In genomic region chr3:41202075-41202833, GRCh38 we compare ENCODE assay signal across 10 cellular contexts. TPM values are rescaled to one million over a fixed set of nuclear protein-coding genes. Genes with fewer than 3 reads are reported as not detected.
DNase-seq lines count a peak whose midpoint lies in the region; FAIRE-seq and TF ChIP-seq lines count a peak whose summit lies in the region.
"Had no signal": no experiment of that assay in that cellular context is flagged by ENCODE, and none has a peak within 500 bp of the region (broad histone marks: within the 10 kb centered on the region; RNA-seq: fewer than 3 reads in every experiment).

No MANE protein-coding gene starts in this region.

- H3K36me3 ChIP-seq in kidney (ENCODE audit: control insufficient read depth in 1 of 2, insufficient read depth in 2 of 2, low read length in 2 of 2) (no peaks in the 10 kb centered on the region), thymus (ENCODE audit: control insufficient read depth, insufficient read depth) (no peaks in the 10 kb centered on the region)

- H3K9me3 ChIP-seq in kidney (ENCODE audit: control insufficient read depth in 1 of 2, low read length in 2 of 2): no peaks in the 10 kb centered on the region
- H3K9me3 ChIP-seq in thymus (ENCODE audit: control insufficient read depth): no peaks in the 10 kb centered on the region

- peak overlapping the region in 1 of 2 donors; percentile 48 for H3K27ac ChIP-seq in kidney (ENCODE audit: low read depth in 2 of 2, low read length in 2 of 2)
- no peak overlapping the region for H3K27ac ChIP-seq in thymus (ENCODE audit: low read depth)
- H3K27ac ChIP-seq in caudate nucleus (ENCODE audit: low read depth, low read length): no peak overlapping the region
- H3K27ac ChIP-seq: C4-2B had no signal

- no peak for FAIRE-seq in kidney (lab: Jason Lieb, UNC)

- intact Hi-C loops in kidney (cut with DNase I): no loop called here

- WGBS in thymus: 79% methylated on average over 5 of the region's 5 CpGs

- peak overlapping the region; percentile 86 for H3K4me3 Mint-ChIP-seq in activated T-cell treated with anti-CD3 and anti-CD28 coated beads, Interleukin-2, amount 50 U/mL, for 24 hours
- H3K4me3 Mint-ChIP-seq in activated naive CD8-positive, alpha-beta T cell treated with anti-CD3 and anti-CD28 coated beads for 36 hours: peak overlapping the region; percentile 86

- TF ChIP-seq CTCF in kidney (IDR thresholded peaks at IDR 0.05; ENCODE audit: borderline replicate concordance, extremely low read depth, insufficient read depth): no peak

- peak overlapping the region in 1 of 2 donors; percentile 2 for H3K9ac ChIP-seq in kidney (ENCODE audit: low read length in 2 of 2)

- H3K4me1 ChIP-seq in kidney (ENCODE audit: control insufficient read depth in 1 of 2, insufficient read depth in 1 of 2, low read depth in 1 of 2, low read length in 2 of 2) (peaks cover 12 to 37% of the 10 kb centered on the region in 2 donors), thymus (ENCODE audit: control insufficient read depth, insufficient read depth, low read length) (peaks cover 11% of the 10 kb centered on the region)

- peak overlapping the region; percentile 55 for H3K27ac Mint-ChIP-seq in activated T-cell treated with anti-CD3 and anti-CD28 coated beads, Interleukin-2, amount 50 U/mL, for 24 hours
- no peak overlapping the region for H3K27ac Mint-ChIP-seq in activated naive CD8-positive, alpha-beta T cell treated with anti-CD3 and anti-CD28 coated beads for 36 hours

- H3K4me3 ChIP-seq in kidney (ENCODE audit: low read length in 2 of 2): peak overlapping the region; percentile 92 to 99
- H3K4me3 ChIP-seq in thymus (ENCODE audit: low read length): peak overlapping the region; percentile 14

- DNase-seq in activated T-cell treated with anti-CD3 and anti-CD28 coated beads, Interleukin-2, amount 50 U/mL, for 24 hours: no peak
- DNase-seq in activated T-cell treated with anti-CD3 and anti-CD28 coated beads for 4 hours (no peak), kidney (no peak), foreskin melanocyte (no peak), caudate nucleus (lab: John Stamatoyannopoulos, UW) (no peak), retina (no peak)
- DNase-seq in activated naive CD8-positive, alpha-beta T cell treated with anti-CD3 and anti-CD28 coated beads for 36 hours: no peak
- DNase-seq: stimulated activated CD4-positive, alpha-beta T cell treated with anti-CD3 and anti-CD28 coated beads, Interleukin-4, amount 100 ng/mL, for 24 hours had no signal

- H3K36me3 Mint-ChIP-seq in activated T-cell treated with anti-CD3 and anti-CD28 coated beads, Interleukin-2, amount 50 U/mL, for 24 hours (ENCODE audit: low read depth): peaks cover 47% of the 10 kb centered on the region
- peaks cover 12% of the 10 kb centered on the region for H3K36me3 Mint-ChIP-seq in activated naive CD8-positive, alpha-beta T cell treated with anti-CD3 and anti-CD28 coated beads for 36 hours

- H3K9me3 Mint-ChIP-seq in activated T-cell treated with anti-CD3 and anti-CD28 coated beads, Interleukin-2, amount 50 U/mL, for 24 hours: no peaks in the 10 kb centered on the region
- no peaks in the 10 kb centered on the region for H3K9me3 Mint-ChIP-seq in activated naive CD8-positive, alpha-beta T cell treated with anti-CD3 and anti-CD28 coated beads for 36 hours

- H3K4me1 Mint-ChIP-seq in activated T-cell treated with anti-CD3 and anti-CD28 coated beads, Interleukin-2, amount 50 U/mL, for 24 hours (ENCODE audit: low read depth): peaks cover 67% of the 10 kb centered on the region
- H3K4me1 Mint-ChIP-seq in activated naive CD8-positive, alpha-beta T cell treated with anti-CD3 and anti-CD28 coated beads for 36 hours: peaks cover 59% of the 10 kb centered on the region

- peaks cover 5% of the 10 kb centered on the region for H3K27me3 Mint-ChIP-seq in activated T-cell treated with anti-CD3 and anti-CD28 coated beads, Interleukin-2, amount 50 U/mL, for 24 hours
- H3K27me3 Mint-ChIP-seq in activated naive CD8-positive, alpha-beta T cell treated with anti-CD3 and anti-CD28 coated beads for 36 hours: peaks cover 6% of the 10 kb centered on the region

- peaks cover 6% of the 10 kb centered on the region for H3K27me3 ChIP-seq in thymus (ENCODE audit: control insufficient read depth, insufficient read depth)

RNA-seq across cellular contexts. Expression of gene CTNNB1, which starts 2.9 kb away (rescaled TPM):
- total RNA-seq in activated naive CD8-positive, alpha-beta T cell treated with anti-CD3 and anti-CD28 coated beads for 36 hours: 100 to 1,000 TPM; 132 to 141 TPM
- 329 TPM for total RNA-seq in kidney
- 97.0 TPM for polyA plus RNA-seq in kidney (ENCODE audit: insufficient read depth, low read depth, low replicate concordance)
- polyA plus RNA-seq in thymus: 165 TPM
